16 cellular contexts compared by ENCODE assay signal in genomic region chr1:169321539-169321938, GRCh38. TPM values are rescaled to one million over a fixed set of nuclear protein-coding genes. Genes with fewer than 3 reads are reported as not detected.
DNase-seq lines count a peak whose midpoint lies in the region; TF ChIP-seq lines count a peak whose summit lies in the region.
"Had no signal": no experiment of that assay in that cellular context is flagged by ENCODE, and none has a peak within 500 bp of the region (broad histone marks: within the 10 kb centered on the region; RNA-seq: fewer than 3 reads in every experiment).

No MANE protein-coding gene starts in this region.

- no peak overlapping the region for H3K9ac ChIP-seq in adipocyte (ENCODE audit: low read length)

- peak; percentile 10 for DNase-seq in NCI-H1105 treated with DMSO at 0.1 percent for 48 hours (lab: John Stamatoyannopoulos, UW)
- DNase-seq in NCI-H1105 (lab: John Stamatoyannopoulos, UW), result no peak
- DNase-seq in LHCN-M2 (ENCODE audit: low read depth), result peak; percentile 68
- DNase-seq in adipocyte (ENCODE audit: low read depth), result peak; percentile 73
- peak; percentile 5 for DNase-seq in myocyte (ENCODE audit: low read depth)
- no peak for DNase-seq in NCI-H2196 treated with DMSO at 0.1 percent for 48 hours (lab: John Stamatoyannopoulos, UW; ENCODE audit: unreplicated experiment)
- no peak for DNase-seq in stimulated activated CD8-positive, alpha-beta memory T cell treated with anti-CD3 and anti-CD28 coated beads, Interleukin-4, amount 100 ng/mL, for 48 hours
- no peak for DNase-seq in nephron progenitor cell
- DNase-seq: 8988T; effector CD8-positive, alpha-beta T cell; GOT3; left ventricle myocardium superior; NCI-H187 treated with DMSO at 0.1 percent for 48 hours; T-helper 9 cell; transverse colon had no signal

- H3K27ac Mint-ChIP-seq in nephron progenitor cell, result no peak overlapping the region

- H3K4me1 ChIP-seq in adipocyte (ENCODE audit: control insufficient read depth, insufficient read depth, low read length), result peaks cover 18% of the 10 kb centered on the region
- H3K4me1 ChIP-seq: transverse colon had no signal

- TF ChIP-seq CTCF in nephron progenitor cell (IDR thresholded peaks at IDR 0.05), result no peak

- H3K27me3 ChIP-seq in adipocyte (replicated peaks; ENCODE audit: control insufficient read depth, insufficient read depth, low read length), result no peaks in the 10 kb centered on the region
- H3K27me3 ChIP-seq: transverse colon had no signal

- H3K4me1 Mint-ChIP-seq in nephron progenitor cell, result no peaks in the 10 kb centered on the region

- H3K9me3 Mint-ChIP-seq in nephron progenitor cell, result no peaks in the 10 kb centered on the region

- H3K9me3 ChIP-seq in adipocyte (ENCODE audit: control insufficient read depth, low read length), result no peaks in the 10 kb centered on the region
- H3K9me3 ChIP-seq: transverse colon had no signal

- H3K4me3 ChIP-seq in adipocyte (ENCODE audit: low read length), result no peak overlapping the region
- H3K4me3 ChIP-seq: smooth muscle cell, transverse colon had no signal

- no peak overlapping the region for H3K4me3 Mint-ChIP-seq in nephron progenitor cell

- no peaks in the 10 kb centered on the region for H3K36me3 ChIP-seq in adipocyte (ENCODE audit: control insufficient read depth, insufficient read depth, low read length, severe bottlenecking)
- H3K36me3 ChIP-seq: transverse colon had no signal

- no peaks in the 10 kb centered on the region for H3K27me3 Mint-ChIP-seq in nephron progenitor cell (ENCODE audit: low read depth, poor library complexity)

- peaks cover 19% of the 10 kb centered on the region for H3K36me3 Mint-ChIP-seq in nephron progenitor cell (ENCODE audit: low read depth)

RNA-seq across cellular contexts. Expression of gene NME7, which starts 46.1 kb away (rescaled TPM):
- 29.9 and 32.3 TPM in 2 replicates for total RNA-seq in LHCN-M2 (2014; rRNA removed)
- 37.0 TPM for polyA plus RNA-seq in LHCN-M2 (2012)
- total RNA-seq in myocyte, result 12.9 and 13.9 TPM in 2 replicates
- 20.1 TPM for polyA plus RNA-seq in myocyte (2012)

RNA-seq across cellular contexts. Expression of gene BLZF1, which starts 46.5 kb away (rescaled TPM):
- total RNA-seq in LHCN-M2 (2014; rRNA removed) (31.4 and 32.8 TPM in 2 replicates), myocyte (19.8 and 21.3 TPM in 2 replicates)
- 8.8 TPM for polyA plus RNA-seq in LHCN-M2 (2012)
- 9.2 TPM for polyA plus RNA-seq in myocyte (2012)

Comparison
In these comparisons a context has a peak if more than half of its experiments do, and no peak if none do; other contexts are left out.
1. DNase-seq: peak in NCI-H1105 treated with DMSO at 0.1 percent for 48 hours (single experiment), LHCN-M2 (single experiment), adipocyte (single experiment) and myocyte (single experiment); none in NCI-H1105 (single experiment), NCI-H2196 treated with DMSO at 0.1 percent for 48 hours (single experiment), stimulated activated CD8-positive, alpha-beta memory T cell treated with anti-CD3 and anti-CD28 coated beads, Interleukin-4, amount 100 ng/mL, for 48 hours (single experiment) and nephron progenitor cell (single experiment).